In the genomic region with DNA sequence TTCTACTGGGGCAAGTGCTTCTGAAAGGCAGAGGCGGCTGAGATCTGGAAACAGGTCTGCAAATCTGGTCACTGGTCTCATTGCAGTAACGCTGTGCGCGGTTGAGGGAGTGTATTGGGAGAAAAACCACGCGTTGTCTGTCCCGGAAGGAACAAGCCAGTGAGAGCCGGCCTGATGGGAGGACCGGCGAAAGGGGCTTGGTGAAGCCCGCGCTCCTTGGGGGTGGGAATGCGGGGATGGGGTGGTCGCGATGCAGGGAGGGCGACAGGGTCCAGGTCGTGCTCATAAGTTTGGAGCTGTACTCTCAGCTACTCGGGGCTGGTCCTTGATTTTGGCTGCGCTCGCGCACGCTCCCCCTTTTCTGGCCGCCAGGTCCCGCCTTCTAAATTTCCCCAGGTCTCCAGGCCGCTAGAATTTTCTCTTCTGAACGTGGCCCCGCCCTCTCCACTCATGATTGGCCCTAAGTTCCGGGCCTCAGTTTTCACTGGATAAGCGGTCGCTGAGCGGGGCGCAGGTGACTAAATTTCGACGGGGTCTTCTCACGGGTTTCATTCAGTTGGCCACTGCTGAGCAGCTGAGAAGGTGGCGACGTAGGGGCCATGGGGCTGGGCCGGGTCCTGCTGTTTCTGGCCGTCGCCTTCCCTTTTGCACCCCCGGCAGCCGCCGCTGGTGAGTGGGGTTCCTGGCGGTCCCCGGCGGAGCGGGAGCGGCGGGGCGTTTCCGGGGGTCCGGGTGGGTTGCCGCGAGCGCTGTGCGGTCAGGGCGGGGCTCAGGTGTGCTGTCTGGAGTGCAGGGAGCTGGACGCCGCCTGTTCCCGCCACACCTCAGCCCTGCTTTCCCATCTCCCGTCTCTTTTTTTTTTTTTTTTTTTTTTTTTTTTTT, we compare ENCODE assay signal across 8 cellular contexts. TPM values are rescaled to one million over a fixed set of nuclear protein-coding genes. Genes with fewer than 3 reads are reported as not detected.
DNase-seq lines count a peak whose midpoint lies in the region; TF ChIP-seq lines count a peak whose summit lies in the region.

A gene (plus strand): TSS at position 551 of the 882 bp plus-strand sequence. CDS start 49 bp downstream, at position 600.

- H3K27ac ChIP-seq in HEK293 (ENCODE audit: extremely low read depth, low read depth, low read length) (peak within 1 kb of the TSS; percentile 4; the same call in 1 of the 2 replicates), coronary artery (peak within 1 kb of the TSS in 1 of 2 donors; percentile 82)

- POLR2A ChIA-PET in HEK293 (lab: Yijun Ruan, JAX), result interaction anchor here (0.6 to 7.1 kb wide), 17 partner anchors 8 to 494 kb away, joined by 3 to 97 read pairs (median 4); a partner anchor contains a TSS

- peak within 1 kb of the TSS; percentile 93 for H3K4me3 Mint-ChIP-seq in activated CD4-positive, alpha-beta T cell treated with anti-CD3 and anti-CD28 coated beads, Interleukin-2, amount 10 ng/mL, durations not matched to agents 24 days and 14 days

- H3K9me3 ChIP-seq in HEK293 (ENCODE audit: control insufficient read depth, insufficient read depth, low read depth, low read length), result no peaks in the 10 kb centered on the region

- no peaks in the 10 kb centered on the region for H3K27me3 Mint-ChIP-seq in activated CD4-positive, alpha-beta T cell treated with anti-CD3 and anti-CD28 coated beads, Interleukin-2, amount 10 ng/mL, durations not matched to agents 24 days and 14 days

- no peaks in the 10 kb centered on the region for H3K36me3 ChIP-seq in HEK293 (ENCODE audit: control insufficient read depth in 2 of 2, insufficient read depth in 1 of 2, low read length in 2 of 2)

- CTCF ChIA-PET in HEK293 (lab: Yijun Ruan, JAX), result interaction anchor here (0.6 to 7.3 kb wide), 9 partner anchors 8 to 790 kb away, joined by 3 to 61 read pairs (median 4); a partner anchor contains a TSS

- intact Hi-C loops in activated CD4-positive, alpha-beta T cell treated with anti-CD3 and anti-CD28 coated beads, Interleukin-2, amount 10 ng/mL, durations not matched to agents 24 days and 14 days (cut with micrococcal nuclease), result loop anchor here (1.0 to 10.0 kb wide), 4 partner anchors 96 to 813 kb away; a partner anchor contains a TSS

- no peaks in the 10 kb centered on the region for H3K9me3 Mint-ChIP-seq in activated CD4-positive, alpha-beta T cell treated with anti-CD3 and anti-CD28 coated beads, Interleukin-2, amount 10 ng/mL, durations not matched to agents 24 days and 14 days

- peak; percentile 91 for DNase-seq in ELR (ENCODE audit: low read depth)
- DNase-seq in NCI-H2081 treated with DMSO at 0.1 percent for 48 hours (lab: John Stamatoyannopoulos, UW), result peak; percentile 43
- DNase-seq in activated CD4-positive, alpha-beta T cell treated with anti-CD3 and anti-CD28 coated beads, Interleukin-2, amount 10 ng/mL, durations not matched to agents 24 days and 14 days, result peak; percentile 95
- peak; percentile 86 for DNase-seq in coronary artery (ENCODE audit: low spot score)
- DNase-seq in left kidney (ENCODE audit: low read depth, low spot score), result peak; percentile 88
- peak; percentile 87 for DNase-seq in stimulated activated CD4-positive, alpha-beta T cell treated with anti-CD3 and anti-CD28 coated beads, Interleukin-4, amount 100 ng/mL, for 1 hour
- DNase-seq in GF-D8 (lab: John Stamatoyannopoulos, UW), result no peak

- peaks cover 11% of the 10 kb centered on the region for H3K36me3 Mint-ChIP-seq in activated CD4-positive, alpha-beta T cell treated with anti-CD3 and anti-CD28 coated beads, Interleukin-2, amount 10 ng/mL, durations not matched to agents 24 days and 14 days (ENCODE audit: low read depth)

- peak within 1 kb of the TSS; percentile 48 for H3K4me3 ChIP-seq in HEK293 (ENCODE audit: low read depth, low read length)
- H3K4me3 ChIP-seq in coronary artery, result peak within 1 kb of the TSS; percentile 81

- H3K4me1 ChIP-seq in HEK293 (ENCODE audit: control insufficient read depth, insufficient read depth, low read length), result no peaks in the 10 kb centered on the region

- peaks cover 56% of the 10 kb centered on the region for H3K4me1 Mint-ChIP-seq in activated CD4-positive, alpha-beta T cell treated with anti-CD3 and anti-CD28 coated beads, Interleukin-2, amount 10 ng/mL, durations not matched to agents 24 days and 14 days

- TF ChIP-seq CTCF in HEK293 (tag by site-specific recombination; IDR thresholded peaks at IDR 0.05) (no peak), coronary artery (IDR thresholded peaks at IDR 0.05) (no peak)

- peak within 1 kb of the TSS; percentile 89 for H3K27ac Mint-ChIP-seq in activated CD4-positive, alpha-beta T cell treated with anti-CD3 and anti-CD28 coated beads, Interleukin-2, amount 10 ng/mL, durations not matched to agents 24 days and 14 days

TF ChIP-seq in HEK293, 187 proteins besides CTCF, POLR2A, EP300 and RAD21 (continues in another document):
- TF ChIP-seq ZNF324 (tag by site-specific recombination; IDR thresholded peaks at IDR 0.05), result no peak; the same call in 1 of the 2 replicates
- no peak for TF ChIP-seq KLF1 (tag by site-specific recombination; IDR thresholded peaks at IDR 0.05)
- no peak for TF ChIP-seq ZEB2 (tag by site-specific recombination; IDR thresholded peaks at IDR 0.05)
- peak; percentile 91 for TF ChIP-seq ZIC2 (tag by site-specific recombination; IDR thresholded peaks at IDR 0.05)
- TF ChIP-seq GFI1B (tag by site-specific recombination; IDR thresholded peaks at IDR 0.05), result no peak; the same call in 1 of the 2 replicates
- no peak for TF ChIP-seq MYNN (tag by site-specific recombination; IDR thresholded peaks at IDR 0.05; ENCODE audit: borderline replicate concordance)
- TF ChIP-seq ZNF658 (tag by site-specific recombination; IDR thresholded peaks at IDR 0.05), result no peak
- no peak for TF ChIP-seq ZNF433 (tag by site-specific recombination; IDR thresholded peaks at IDR 0.05; ENCODE audit: low read depth)
- no peak for TF ChIP-seq MEIS1 (CRISPR knock-in tag; IDR thresholded peaks at IDR 0.05; ENCODE audit: borderline replicate concordance)
- TF ChIP-seq IKZF3 (tag by site-specific recombination; IDR thresholded peaks at IDR 0.05), result peak; percentile 74
- TF ChIP-seq ZNF157 (tag by site-specific recombination; IDR thresholded peaks at IDR 0.05), result no peak
- no peak for TF ChIP-seq GLI2 (tag by site-specific recombination; IDR thresholded peaks at IDR 0.05; ENCODE audit: borderline replicate concordance, low read depth)
- no peak for TF ChIP-seq ZFP41 (tag by site-specific recombination; IDR thresholded peaks at IDR 0.05; ENCODE audit: borderline replicate concordance)
- no peak for TF ChIP-seq GLI4 (tag by site-specific recombination; IDR thresholded peaks at IDR 0.05)
- TF ChIP-seq, protein P1, sequence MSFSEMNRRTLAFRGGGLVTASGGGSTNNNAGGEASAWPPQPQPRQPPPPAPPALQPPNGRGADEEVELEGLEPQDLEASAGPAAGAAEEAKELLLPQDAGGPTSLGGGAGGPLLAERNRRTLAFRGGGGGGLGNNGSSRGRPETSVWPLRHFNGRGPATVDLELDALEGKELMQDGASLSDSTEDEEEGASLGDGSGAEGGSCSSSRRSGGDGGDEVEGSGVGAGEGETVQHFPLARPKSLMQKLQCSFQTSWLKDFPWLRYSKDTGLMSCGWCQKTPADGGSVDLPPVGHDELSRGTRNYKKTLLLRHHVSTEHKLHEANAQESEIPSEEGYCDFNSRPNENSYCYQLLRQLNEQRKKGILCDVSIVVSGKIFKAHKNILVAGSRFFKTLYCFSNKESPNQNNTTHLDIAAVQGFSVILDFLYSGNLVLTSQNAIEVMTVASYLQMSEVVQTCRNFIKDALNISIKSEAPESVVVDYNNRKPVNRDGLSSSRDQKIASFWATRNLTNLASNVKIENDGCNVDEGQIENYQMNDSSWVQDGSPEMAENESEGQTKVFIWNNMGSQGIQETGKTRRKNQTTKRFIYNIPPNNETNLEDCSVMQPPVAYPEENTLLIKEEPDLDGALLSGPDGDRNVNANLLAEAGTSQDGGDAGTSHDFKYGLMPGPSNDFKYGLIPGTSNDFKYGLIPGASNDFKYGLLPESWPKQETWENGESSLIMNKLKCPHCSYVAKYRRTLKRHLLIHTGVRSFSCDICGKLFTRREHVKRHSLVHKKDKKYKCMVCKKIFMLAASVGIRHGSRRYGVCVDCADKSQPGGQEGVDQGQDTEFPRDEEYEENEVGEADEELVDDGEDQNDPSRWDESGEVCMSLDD (tag by site-specific recombination; IDR thresholded peaks at IDR 0.05), result peak; percentile 48; the same call in 1 of the 2 replicates
- no peak for TF ChIP-seq ZNF19 (tag by site-specific recombination; IDR thresholded peaks at IDR 0.05; ENCODE audit: low read depth)
- 0 out of 2 replicates have a peak, but pooled peaks have one; percentile 11 for TF ChIP-seq BCL11A (tag by site-specific recombination; IDR thresholded peaks at IDR 0.05; ENCODE audit: low read depth)
- TF ChIP-seq ZNF266 (tag by site-specific recombination; IDR thresholded peaks at IDR 0.05; ENCODE audit: low read depth), result no peak
- TF ChIP-seq ZNF473 (tag by site-specific recombination; IDR thresholded peaks at IDR 0.05), result no peak
- peak; percentile 87 for TF ChIP-seq PRDM1 (tag by site-specific recombination; IDR thresholded peaks at IDR 0.05)
- no peak for TF ChIP-seq ZNF114 (tag by site-specific recombination; IDR thresholded peaks at IDR 0.05)
- no peak for TF ChIP-seq KLF10 (tag by site-specific recombination; IDR thresholded peaks at IDR 0.05)
- TF ChIP-seq ZNF112 (tag by site-specific recombination; IDR thresholded peaks at IDR 0.05), result no peak
- TF ChIP-seq ZNF23 (tag by site-specific recombination; IDR thresholded peaks at IDR 0.05; ENCODE audit: borderline replicate concordance), result no peak

RNA-seq across cellular contexts. Expression of the gene that starts here (rescaled TPM):
- 32.8 and 35.5 TPM in 2 replicates for total RNA-seq in activated CD4-positive, alpha-beta T cell treated with anti-CD3 and anti-CD28 coated beads, Interleukin-2, amount 10 ng/mL, durations not matched to agents 24 days and 14 days
